25 cellular contexts compared by ENCODE assay signal in the genomic region with DNA sequence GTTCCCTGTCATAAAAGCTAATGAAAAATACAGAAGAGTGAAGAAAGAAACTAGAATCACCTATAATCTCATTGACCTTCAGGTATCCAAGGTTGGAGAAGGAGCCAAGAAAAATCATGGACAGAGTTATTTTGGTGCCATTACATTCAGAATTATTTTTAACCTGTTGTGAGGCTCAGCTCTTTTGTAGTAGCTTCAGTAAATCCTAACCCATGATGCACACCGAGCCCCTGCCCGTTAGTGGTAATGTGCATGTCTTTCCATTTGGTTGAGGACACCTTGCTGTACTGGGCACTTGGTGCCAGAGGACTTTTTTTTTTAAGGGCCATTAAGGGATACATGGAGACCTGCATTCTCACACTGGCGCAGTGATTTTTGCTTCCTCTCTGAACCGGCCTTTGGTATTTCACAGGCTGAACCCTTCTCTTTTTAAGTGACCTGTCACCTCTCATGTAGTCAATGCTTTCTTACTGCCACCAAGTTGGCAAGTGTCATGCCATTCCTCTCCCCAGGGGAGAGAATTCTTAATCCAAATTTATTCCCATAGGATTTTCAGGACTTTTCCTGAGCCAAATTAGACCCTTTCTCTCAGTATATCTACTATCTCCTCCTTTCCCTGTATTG.
"Had no signal": no experiment of that assay in that cellular context is flagged by ENCODE, and none has a peak within 500 bp of the region (broad histone marks: within the 10 kb centered on the region; RNA-seq: fewer than 3 reads in every experiment).

No MANE protein-coding gene starts in this region.

- H3K9me3 ChIP-seq: breast epithelium, Peyer's patch had no signal

- H3K27ac Mint-ChIP-seq: activated CD4-positive, alpha-beta memory T cell treated with anti-CD3 and anti-CD28 coated beads, Interleukin-2, amount 10 ng/mL, durations not matched to agents 7 days and 5 days; activated CD4-positive, alpha-beta T cell treated with anti-CD3 and anti-CD28 coated beads for 36 hours; activated naive CD4-positive, alpha-beta T cell treated with anti-CD3 and anti-CD28 coated beads, Interleukin-2, amount 10 ng/mL, durations not matched to agents 7 days and 5 days; activated naive CD8-positive, alpha-beta T cell treated with anti-CD3 and anti-CD28 coated beads, Interleukin-2, amount 10 ng/mL, durations not matched to agents 7 days and 5 days; activated T-helper 2 cell treated with anti-CD3 and anti-CD28 coated beads, Interferon-gamma antibody, Interleukin-2, Interleukin-4, amounts not matched to agents 10 μg/mL and 5 μg/mL and 100 μg/mL, durations not matched to agents 14 hours and 24 hours and 36 hours had no signal

- H3K4me1 Mint-ChIP-seq: activated CD4-positive, alpha-beta memory T cell treated with anti-CD3 and anti-CD28 coated beads, Interleukin-2, amount 10 ng/mL, durations not matched to agents 7 days and 5 days; activated naive CD4-positive, alpha-beta T cell treated with anti-CD3 and anti-CD28 coated beads, Interleukin-2, amount 10 ng/mL, durations not matched to agents 7 days and 5 days had no signal

- H3K36me3 ChIP-seq: breast epithelium, WERI-Rb-1 had no signal

- H3K9me3 Mint-ChIP-seq: activated CD4-positive, alpha-beta memory T cell treated with anti-CD3 and anti-CD28 coated beads, Interleukin-2, amount 10 ng/mL, durations not matched to agents 7 days and 5 days; activated naive CD4-positive, alpha-beta T cell treated with anti-CD3 and anti-CD28 coated beads, Interleukin-2, amount 10 ng/mL, durations not matched to agents 7 days and 5 days; activated naive CD8-positive, alpha-beta T cell treated with anti-CD3 and anti-CD28 coated beads, Interleukin-2, amount 10 ng/mL, durations not matched to agents 7 days and 5 days; activated T-helper 2 cell treated with anti-CD3 and anti-CD28 coated beads, Interferon-gamma antibody, Interleukin-2, Interleukin-4, amounts not matched to agents 10 μg/mL and 5 μg/mL and 100 μg/mL, durations not matched to agents 14 hours and 24 hours and 36 hours had no signal

- H3K4me1 ChIP-seq: breast epithelium, Peyer's patch had no signal

- DNase-seq: activated CD4-positive, alpha-beta memory T cell treated with anti-CD3 and anti-CD28 coated beads, Interleukin-2, amount 10 ng/mL, durations not matched to agents 7 days and 5 days; activated CD4-positive, alpha-beta T cell treated with anti-CD3 and anti-CD28 coated beads for 36 hours; activated CD4-positive, alpha-beta T cell treated with anti-CD3 and anti-CD28 coated beads, Interleukin-2, amount 50 U/mL, for 1 hour; activated gamma-delta T cell treated with Interleukin-2 at 50 U/mL for 16 hours; activated naive CD4-positive, alpha-beta T cell treated with anti-CD3 and anti-CD28 coated beads, Interleukin-2, amount 10 ng/mL, durations not matched to agents 7 days and 5 days; activated naive CD8-positive, alpha-beta T cell treated with anti-CD3 and anti-CD28 coated beads, Interleukin-2, amount 10 ng/mL, durations not matched to agents 7 days and 5 days; activated T-cell treated with anti-CD3 and anti-CD28 coated beads for 4 hours; activated T-cell treated with anti-CD3 and anti-CD28 coated beads, Interleukin-2, amount 50 U/mL, for 48 hours; aorta; Karpas-422; MM.1S; NCI-H1105; NCI-H1436; NCI-H1694 treated with DMSO at 0.1 percent for 48 hours; NCI-H2029 treated with DMSO at 0.1 percent for 48 hours; NCI-H446; NCI-H524; Peyer's patch; SIG-M5; T-helper 1 cell; WERI-Rb-1 had no signal

- H3K4me3 Mint-ChIP-seq: activated CD4-positive, alpha-beta memory T cell treated with anti-CD3 and anti-CD28 coated beads, Interleukin-2, amount 10 ng/mL, durations not matched to agents 7 days and 5 days; activated CD4-positive, alpha-beta T cell treated with anti-CD3 and anti-CD28 coated beads for 36 hours; activated naive CD4-positive, alpha-beta T cell treated with anti-CD3 and anti-CD28 coated beads, Interleukin-2, amount 10 ng/mL, durations not matched to agents 7 days and 5 days; activated naive CD8-positive, alpha-beta T cell treated with anti-CD3 and anti-CD28 coated beads, Interleukin-2, amount 10 ng/mL, durations not matched to agents 7 days and 5 days had no signal

- ATAC-seq: activated CD4-positive, alpha-beta T cell treated with anti-CD3 and anti-CD28 coated beads for 36 hours; K562 had no signal

- H3K27me3 ChIP-seq: breast epithelium, Peyer's patch had no signal

- H3K27ac ChIP-seq: breast epithelium, Peyer's patch, SK-N-MC, WERI-Rb-1 had no signal

- H3K27me3 Mint-ChIP-seq: activated CD4-positive, alpha-beta memory T cell treated with anti-CD3 and anti-CD28 coated beads, Interleukin-2, amount 10 ng/mL, durations not matched to agents 7 days and 5 days; activated CD4-positive, alpha-beta T cell treated with anti-CD3 and anti-CD28 coated beads for 36 hours; activated naive CD4-positive, alpha-beta T cell treated with anti-CD3 and anti-CD28 coated beads, Interleukin-2, amount 10 ng/mL, durations not matched to agents 7 days and 5 days; activated naive CD8-positive, alpha-beta T cell treated with anti-CD3 and anti-CD28 coated beads, Interleukin-2, amount 10 ng/mL, durations not matched to agents 7 days and 5 days had no signal

- H3K4me3 ChIP-seq: breast epithelium, K562, Peyer's patch, SK-N-MC had no signal
